23 cellular contexts compared by ENCODE assay signal in genomic region chr13:77310161-77310560, GRCh38. TPM values are rescaled to one million over a fixed set of nuclear protein-coding genes. Genes with fewer than 3 reads are reported as not detected.
DNase-seq lines count a peak whose midpoint lies in the region; ATAC-seq, FAIRE-seq and TF ChIP-seq lines count a peak whose summit lies in the region.
"Had no signal": no experiment of that assay in that cellular context is flagged by ENCODE, and none has a peak within 500 bp of the region (broad histone marks: within the 10 kb centered on the region; RNA-seq: fewer than 3 reads in every experiment).

No MANE protein-coding gene starts in this region.

- H3K4me1 ChIP-seq in endothelial cell of umbilical vein (ENCODE audit: control insufficient read depth, extremely low read depth, insufficient read depth, low read length) (peaks cover 38% of the 10 kb centered on the region), thoracic aorta (ENCODE audit: control insufficient read depth in 1 of 2, low read depth in 2 of 2) (peaks cover 58 to 64% of the 10 kb centered on the region in 2 donors)

- no peaks in the 10 kb centered on the region for H3K9me3 Mint-ChIP-seq in activated CD4-positive, alpha-beta T cell treated with anti-CD3 and anti-CD28 coated beads, Interleukin-2, amount 10 ng/mL, durations not matched to agents 24 days and 14 days
- H3K9me3 Mint-ChIP-seq: activated T-helper 1 cell treated with anti-CD3 and anti-CD28 coated beads, Interleukin-12 subunit alpha, Interleukin-12 subunit beta, Interleukin-2, Interleukin-4 antibody, amounts not matched to agents 30 ng/mL and 10 ng/mL and 1 ng/mL, durations not matched to agents 14 hours and 24 hours and 36 hours; dendritic cell treated with granulocyte-macrophage colony-stimulating factor and Interleukin-4, amounts not matched to agents 40 ng/mL and 50 ng/mL, for 4 days; natural killer cell had no signal

- H3K36me3 Mint-ChIP-seq in activated CD4-positive, alpha-beta T cell treated with anti-CD3 and anti-CD28 coated beads, Interleukin-2, amount 10 ng/mL, durations not matched to agents 24 days and 14 days (ENCODE audit: low read depth): peaks cover 17% of the 10 kb centered on the region
- peaks cover 2% of the 10 kb centered on the region for H3K36me3 Mint-ChIP-seq in T-helper 17 cell (ENCODE audit: low read depth)
- H3K36me3 Mint-ChIP-seq: natural killer cell had no signal

- peak; percentile 43 for DNase-seq in activated CD4-positive, alpha-beta T cell treated with anti-CD3 and anti-CD28 coated beads, Interleukin-2, amount 10 ng/mL, durations not matched to agents 24 days and 14 days
- no peak for DNase-seq in activated CD4-positive, alpha-beta T cell treated with anti-CD3 and anti-CD28 coated beads for 1 hour
- DNase-seq in T-helper 17 cell (no peak), endothelial cell of umbilical vein (ENCODE audit: low read depth, low spot score) (peak; percentile 76), thoracic aorta (ENCODE audit: low spot score) (no peak), SK-N-DZ (ENCODE audit: low spot score) (no peak), H4 (ENCODE audit: low spot score) (no peak)
- DNase-seq: activated CD8-positive, alpha-beta memory T cell treated with anti-CD3 and anti-CD28 coated beads, Interleukin-2, amount 50 U/mL, for 4 hours; activated naive CD4-positive, alpha-beta T cell treated with anti-CD3 and anti-CD28 coated beads, Interleukin-2, amount 50 U/mL, for 16 hours; aorta; gastrocnemius medialis; HCEC 1CT; natural killer cell; NCI-H1092; NCI-H187 treated with DMSO at 0.1 percent for 48 hours; NCI-H524; upper lobe of right lung had no signal

- no peak overlapping the region for H3K27ac Mint-ChIP-seq in activated CD4-positive, alpha-beta T cell treated with anti-CD3 and anti-CD28 coated beads, Interleukin-2, amount 10 ng/mL, durations not matched to agents 24 days and 14 days
- peak overlapping the region; percentile 67 for H3K27ac Mint-ChIP-seq in T-helper 17 cell
- H3K27ac Mint-ChIP-seq: activated T-helper 1 cell treated with anti-CD3 and anti-CD28 coated beads, Interleukin-12 subunit alpha, Interleukin-12 subunit beta, Interleukin-2, Interleukin-4 antibody, amounts not matched to agents 30 ng/mL and 10 ng/mL and 1 ng/mL, durations not matched to agents 14 hours and 24 hours and 36 hours; mesothelial cell of epicardium had no signal

- TF ChIP-seq CTCF in endothelial cell of umbilical vein (IDR thresholded peaks at IDR 0.05; ENCODE audit: extremely low read depth in 1 of 2, insufficient read depth in 1 of 2, low read depth in 1 of 2, low read length in 2 of 2): no peak
- no peak for TF ChIP-seq CTCF in thoracic aorta (IDR thresholded peaks at IDR 0.05)

- BruUV-seq in endothelial cell of umbilical vein (replicated peaks; lab: Mats Ljungman, UMichigan): no TSS peak

- no peak for FAIRE-seq in endothelial cell of umbilical vein (lab: Jason Lieb, UNC)
- FAIRE-seq: G401.6 had no signal

- H3K4me3 ChIP-seq in endothelial cell of umbilical vein (replicated peaks in 1 of 3; ENCODE audit: insufficient read depth in 1 of 3, low read depth in 1 of 3, low read length in 3 of 3) (no peak overlapping the region), thoracic aorta (peak overlapping the region; percentile 32)
- H3K4me3 ChIP-seq: upper lobe of right lung had no signal

- no peak for ATAC-seq in T-helper 17 cell
- ATAC-seq in thoracic aorta (ENCODE audit: insufficient number of reproducible peaks, low FRiP score, low read depth): no peak
- ATAC-seq in GM18517 (IDR thresholded peaks at IDR 0.05; ENCODE audit: unreplicated experiment): no peak
- ATAC-seq: gastrocnemius medialis, natural killer cell, upper lobe of right lung had no signal

- peaks cover 2% of the 10 kb centered on the region for H4K20me1 ChIP-seq in endothelial cell of umbilical vein (replicated peaks; ENCODE audit: control insufficient read depth, extremely low read depth, insufficient read depth, low read length)

- intact Hi-C loops in activated CD4-positive, alpha-beta T cell treated with anti-CD3 and anti-CD28 coated beads, Interleukin-2, amount 10 ng/mL, durations not matched to agents 24 days and 14 days (cut with micrococcal nuclease): no loop called here
- intact Hi-C loops in endothelial cell of umbilical vein (cut with micrococcal nuclease): no loop called here

- no peak overlapping the region for H3K4me3 Mint-ChIP-seq in activated CD4-positive, alpha-beta T cell treated with anti-CD3 and anti-CD28 coated beads, Interleukin-2, amount 10 ng/mL, durations not matched to agents 24 days and 14 days
- H3K4me3 Mint-ChIP-seq in T-helper 17 cell: no peak overlapping the region
- H3K4me3 Mint-ChIP-seq: activated T-helper 1 cell treated with anti-CD3 and anti-CD28 coated beads, Interleukin-12 subunit alpha, Interleukin-12 subunit beta, Interleukin-2, Interleukin-4 antibody, amounts not matched to agents 30 ng/mL and 10 ng/mL and 1 ng/mL, durations not matched to agents 14 hours and 24 hours and 36 hours; dendritic cell treated with granulocyte-macrophage colony-stimulating factor and Interleukin-4, amounts not matched to agents 40 ng/mL and 50 ng/mL, for 4 days; mesothelial cell of epicardium; natural killer cell had no signal

- H3K9ac ChIP-seq in endothelial cell of umbilical vein (replicated peaks; ENCODE audit: extremely low read depth, insufficient read depth, low read length): no peak overlapping the region

- H3K4me1 Mint-ChIP-seq in activated CD4-positive, alpha-beta T cell treated with anti-CD3 and anti-CD28 coated beads, Interleukin-2, amount 10 ng/mL, durations not matched to agents 24 days and 14 days: peaks cover 68% of the 10 kb centered on the region
- peaks cover 80% of the 10 kb centered on the region for H3K4me1 Mint-ChIP-seq in T-helper 17 cell

- no peak overlapping the region for H2AFZ ChIP-seq in endothelial cell of umbilical vein (ENCODE audit: low read depth, low read length)

- H3K4me2 ChIP-seq in endothelial cell of umbilical vein (ENCODE audit: insufficient read depth, low read length): peak overlapping the region; percentile 56

- no peaks in the 10 kb centered on the region for H3K9me3 ChIP-seq in T-helper 17 cell (ENCODE audit: control insufficient read depth, low read length, poor library complexity, severe bottlenecking)
- no peaks in the 10 kb centered on the region for H3K9me3 ChIP-seq in endothelial cell of umbilical vein (replicated peaks; ENCODE audit: control insufficient read depth, insufficient read depth, low read length)
- H3K9me3 ChIP-seq in thoracic aorta: no peaks in the 10 kb centered on the region
- H3K9me3 ChIP-seq: gastrocnemius medialis, upper lobe of right lung had no signal

- CTCF ChIA-PET in endothelial cell of umbilical vein (lab: Charles Lee): interaction anchor here (0.9 to 2.0 kb wide), 3 partner anchors 9 to 17 kb away, joined by 3 to 5 read pairs (median 3); partner anchors contain the start of gene MYCBP2

- H3K27me3 ChIP-seq in endothelial cell of umbilical vein (ENCODE audit: control insufficient read depth in 2 of 2, insufficient read depth in 2 of 2, low read length in 2 of 2) (no peaks in the 10 kb centered on the region), thoracic aorta (replicated peaks; ENCODE audit: insufficient read depth) (no peaks in the 10 kb centered on the region)
- H3K27me3 ChIP-seq: gastrocnemius medialis, upper lobe of right lung had no signal

- no peaks in the 10 kb centered on the region for H3K27me3 Mint-ChIP-seq in activated CD4-positive, alpha-beta T cell treated with anti-CD3 and anti-CD28 coated beads, Interleukin-2, amount 10 ng/mL, durations not matched to agents 24 days and 14 days
- no peaks in the 10 kb centered on the region for H3K27me3 Mint-ChIP-seq in T-helper 17 cell
- H3K27me3 Mint-ChIP-seq: dendritic cell treated with granulocyte-macrophage colony-stimulating factor and Interleukin-4, amounts not matched to agents 40 ng/mL and 50 ng/mL, for 4 days had no signal

- POLR2A ChIA-PET in endothelial cell of umbilical vein (lab: Charles Lee): no interaction called here

- TF ChIP-seq POLR2A in endothelial cell of umbilical vein (IDR thresholded peaks at IDR 0.05; ENCODE audit: low read depth, low read length): no peak

- peaks cover 77% of the 10 kb centered on the region for H3K79me2 ChIP-seq in endothelial cell of umbilical vein (ENCODE audit: control insufficient read depth, insufficient read depth, low read length)

- dilution Hi-C loops in endothelial cell of umbilical vein (cut with MboI; ENCODE audit: extremely low pct_ligation_motif_present, low sequenced_read_pairs): no loop called here

- H3K27ac ChIP-seq in endothelial cell of umbilical vein (ENCODE audit: insufficient read depth, low read depth, low read length) (no peak overlapping the region), thoracic aorta (peak overlapping the region in 1 of 2 donors; percentile 17)
- H3K27ac ChIP-seq: 22Rv1, upper lobe of right lung had no signal

- no peaks in the 10 kb centered on the region for H3K9me1 ChIP-seq in endothelial cell of umbilical vein (replicated peaks; ENCODE audit: control insufficient read depth, extremely low read depth, insufficient read depth, low read length)

- H3K36me3 ChIP-seq in endothelial cell of umbilical vein (ENCODE audit: control insufficient read depth in 2 of 2, extremely low read depth in 1 of 2, insufficient read depth in 2 of 2, low read length in 2 of 2): no peaks in the 10 kb centered on the region
- H3K36me3 ChIP-seq in thoracic aorta: no peaks in the 10 kb centered on the region
- H3K36me3 ChIP-seq: gastrocnemius medialis, upper lobe of right lung had no signal

TF ChIP-seq in endothelial cell of umbilical vein, 7 proteins besides CTCF, POLR2A, EP300 and RAD21 (continues in another document):
- TF ChIP-seq EZH2 (IDR thresholded peaks at IDR 0.05; ENCODE audit: borderline replicate concordance, low read depth, low read length, severe bottlenecking) (no peak), FOS (IDR thresholded peaks at IDR 0.05; ENCODE audit: borderline replicate concordance, insufficient read depth, low read length) (no peak)

RNA-seq across cellular contexts. Expression of gene MYCBP2, which starts 16.7 kb away (rescaled TPM):
- total RNA-seq in activated CD4-positive, alpha-beta T cell treated with anti-CD3 and anti-CD28 coated beads, Interleukin-2, amount 10 ng/mL, durations not matched to agents 24 days and 14 days: 94.6 and 119 TPM in 2 replicates
- total RNA-seq in T-helper 17 cell (100 to 1,000 TPM; 146 to 160 TPM), endothelial cell of umbilical vein (85.8 and 89.8 TPM in 2 replicates), thoracic aorta (100 to 1,000 TPM; 135 to 139 TPM)
- polyA plus RNA-seq in endothelial cell of umbilical vein: 26.0 and 30.5 TPM in 2 replicates
- 37.5 and 38.7 TPM in 2 replicates for polyA plus RNA-seq in endothelial cell of umbilical vein (2011; cell fraction: cytosol; rRNA removed)
- polyA plus RNA-seq in endothelial cell of umbilical vein (2011; cell fraction: nucleus; rRNA removed): 87.7 and 93.7 TPM in 2 replicates
- 49.8 and 57.9 TPM in 2 replicates for polyA plus RNA-seq in endothelial cell of umbilical vein (2012)
- 141 and 157 TPM in 2 replicates for polyA minus RNA-seq in endothelial cell of umbilical vein
- polyA minus RNA-seq in endothelial cell of umbilical vein (2011; cell fraction: cytosol; rRNA and poly(A)+ RNA removed): 45.7 TPM
- polyA minus RNA-seq in endothelial cell of umbilical vein (2011; cell fraction: nucleus; rRNA and poly(A)+ RNA removed): 238 and 307 TPM in 2 replicates
- polyA plus RNA-seq in SK-N-DZ (2014; cell fraction: cytosol; rRNA removed): 74.6 and 78.1 TPM in 2 replicates
- polyA plus RNA-seq in SK-N-DZ (2014; cell fraction: nucleus; rRNA removed): 78.6 and 86.6 TPM in 2 replicates
- 19.3 and 20.6 TPM in 2 replicates for total RNA-seq in H4 (2014; rRNA removed; shearing (Covaris generic))

Comparison
In these comparisons a context has a peak if more than half of its experiments do, and no peak if none do; other contexts are left out.
1. DNase-seq: peak in activated CD4-positive, alpha-beta T cell treated with anti-CD3 and anti-CD28 coated beads, Interleukin-2, amount 10 ng/mL, durations not matched to agents 24 days and 14 days (single experiment) and endothelial cell of umbilical vein (single experiment); none in activated CD4-positive, alpha-beta T cell treated with anti-CD3 and anti-CD28 coated beads for 1 hour (single experiment), T-helper 17 cell (0 of 3), thoracic aorta (single experiment), SK-N-DZ (single experiment) and H4 (single experiment).